8 cellular contexts compared by ENCODE assay signal in genomic region chr7:924541-925231, GRCh38. TPM values are rescaled to one million over a fixed set of nuclear protein-coding genes. Genes with fewer than 3 reads are reported as not detected.
A peak's percentile ranks its signal among the peaks of the same experiment; 100 is the strongest.
DNase-seq lines count a peak whose midpoint lies in the region; ATAC-seq, FAIRE-seq and TF ChIP-seq lines count a peak whose summit lies in the region.

No MANE protein-coding gene starts in this region.

- DNase-seq in Peyer's patch: peak; percentile 35 to 71 (median 71)
- DNase-seq in body of pancreas: peak; percentile 8 to 38 (median 9)
- DNase-seq in stimulated activated CD4-positive, alpha-beta T cell treated with anti-CD3 and anti-CD28 coated beads, Interleukin-15, amount 100 ng/mL, for 24 hours: peak; percentile 83
- no peak for DNase-seq in cortex of kidney (lab: John Stamatoyannopoulos, UW)
- no peak for DNase-seq in D721Med (ENCODE audit: insufficient read length, low spot score)
- DNase-seq in NCI-H446 (lab: John Stamatoyannopoulos, UW): no peak

- 66 to 76% methylated on average over 12 to 24 of the region's 24 CpGs for WGBS in body of pancreas, 2 donors

- H3K4me3 ChIP-seq in Peyer's patch: peak overlapping the region in 2 of 4 donors; percentile 5 to 23
- no peak overlapping the region for H3K4me3 ChIP-seq in body of pancreas

- TF ChIP-seq CTCF in Peyer's patch (IDR thresholded peaks at IDR 0.05) (no peak), body of pancreas (IDR thresholded peaks at IDR 0.05) (no peak), D721Med (IDR thresholded peaks at IDR 0.05; ENCODE audit: insufficient read depth, missing control alignments) (no peak)

- TF ChIP-seq POLR2A in Peyer's patch (IDR thresholded peaks at IDR 0.05): peak in 1 of 2 donors; percentile 52
- no peak for TF ChIP-seq POLR2A in body of pancreas (IDR thresholded peaks at IDR 0.05)

- ATAC-seq in GM18508 (IDR thresholded peaks at IDR 0.05; ENCODE audit: insufficient read depth, unreplicated experiment) (peak; percentile 56), HG02642 (IDR thresholded peaks at IDR 0.05; ENCODE audit: poor library complexity, unreplicated experiment) (peak; percentile 42), body of pancreas (no peak)

- H3K9me3 ChIP-seq in Peyer's patch: no peaks in the 10 kb centered on the region
- no peaks in the 10 kb centered on the region for H3K9me3 ChIP-seq in body of pancreas

- H3K4me1 ChIP-seq in Peyer's patch: peaks cover 30 to 85% (median 37%) of the 10 kb centered on the region in 4 donors
- H3K4me1 ChIP-seq in body of pancreas: no peaks in the 10 kb centered on the region

- H3K27me3 ChIP-seq in Peyer's patch (no peaks in the 10 kb centered on the region), body of pancreas (no peaks in the 10 kb centered on the region)

- no peaks in the 10 kb centered on the region for H3K36me3 ChIP-seq in Peyer's patch
- no peaks in the 10 kb centered on the region for H3K36me3 ChIP-seq in body of pancreas (replicated peaks in 1 of 2; ENCODE audit: insufficient read depth in 1 of 2, low read depth in 2 of 2)

- intact Hi-C loops in body of pancreas (cut with DNase I): no loop called here

- peak overlapping the region; percentile 46 to 99 (median 92) for H3K27ac ChIP-seq in Peyer's patch
- H3K27ac ChIP-seq in body of pancreas: no peak overlapping the region

- no peak for FAIRE-seq in D721Med (lab: Jason Lieb, UNC)

RNA-seq across cellular contexts. Expression of gene ADAP1, which starts 29.8 kb away (rescaled TPM):
- total RNA-seq in Peyer's patch (100 to 1,000 TPM; 102 to 146 (median 133) TPM), body of pancreas (10 to 100 TPM; 19.7 to 19.8 TPM)

RNA-seq across cellular contexts. Expression of gene GET4, which starts 48.3 kb away (rescaled TPM):
- total RNA-seq in Peyer's patch (10 to 100 TPM; 29.7 to 93.3 (median 56.8) TPM), body of pancreas (10 to 100 TPM; 34.8 to 42.2 TPM)

RNA-seq across cellular contexts. Expression of gene COX19, which starts 50.7 kb away (rescaled TPM):
- total RNA-seq in Peyer's patch (10 to 100 TPM; 15.9 to 41.3 (median 24.7) TPM), body of pancreas (10 to 100 TPM in 1 of 2 donors, 1 to 10 TPM in 1; 9.6 to 25.1 TPM)

RNA-seq across cellular contexts. Expression of gene CYP2W1, which starts 58.3 kb away (rescaled TPM):
- 10 to 100 TPM in 1 of 4 donors, 1 to 10 TPM in 2, not detected in 1; 2.3 to 23.1 (median 2.5) TPM for total RNA-seq in Peyer's patch
- not detected for total RNA-seq in body of pancreas

Comparison
In these comparisons a context has a peak if more than half of its experiments do, and no peak if none do; other contexts are left out.
1. DNase-seq: peak in Peyer's patch (3 of 3), body of pancreas (4 of 4) and stimulated activated CD4-positive, alpha-beta T cell treated with anti-CD3 and anti-CD28 coated beads, Interleukin-15, amount 100 ng/mL, for 24 hours (single experiment); none in cortex of kidney (single experiment), D721Med (single experiment) and NCI-H446 (0 of 2).
2. H3K27ac ChIP-seq: peak in Peyer's patch (4 of 4); none in body of pancreas (0 of 4).
3. RNA of gene ADAP1, which starts 29.8 kb away (total RNA-seq): 102 to 146 TPM in Peyer's patch; 19.7 to 19.8 TPM in body of pancreas; every median in the first group is over 4 times any median in the second.